20 cellular contexts compared by ENCODE assay signal in the genomic region with DNA sequence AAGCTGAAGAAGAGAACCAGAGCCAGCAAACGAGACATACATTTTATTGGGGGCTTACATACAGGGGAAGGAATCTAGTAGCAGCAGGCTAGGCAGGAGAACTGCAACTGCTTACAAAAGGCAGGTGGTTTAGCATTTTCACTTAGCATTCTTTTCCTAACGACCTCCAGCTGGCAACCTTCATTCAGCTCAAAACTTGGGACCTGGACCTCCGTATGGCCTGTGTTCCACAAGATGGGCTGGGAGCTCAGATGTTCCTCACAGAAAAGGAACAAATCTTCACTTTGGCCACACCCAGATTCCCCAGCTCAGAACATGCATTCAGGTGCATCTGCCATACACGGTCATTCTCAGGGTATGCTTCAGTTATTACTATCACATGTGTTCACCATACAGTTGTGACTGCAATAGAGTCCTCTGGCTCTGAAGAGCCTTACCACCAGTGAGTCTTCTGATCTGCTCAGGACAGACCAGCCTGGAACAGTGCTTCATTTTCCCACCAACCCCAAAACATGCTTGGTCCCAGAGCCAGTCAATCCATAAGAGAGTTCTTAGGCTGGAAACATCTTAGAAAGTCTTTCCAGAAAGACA. TPM values are rescaled to one million over a fixed set of nuclear protein-coding genes. Genes with fewer than 3 reads are reported as not detected.
DNase-seq lines count a peak whose midpoint lies in the region; ATAC-seq and TF ChIP-seq lines count a peak whose summit lies in the region.
"Had no signal": no experiment of that assay in that cellular context is flagged by ENCODE, and none has a peak within 500 bp of the region (broad histone marks: within the 10 kb centered on the region; RNA-seq: fewer than 3 reads in every experiment).

No MANE protein-coding gene starts in this region.

- ATAC-seq in GM19023 (IDR thresholded peaks at IDR 0.05; ENCODE audit: unreplicated experiment): peak; percentile 42
- peak; percentile 57 for ATAC-seq in HG02870 (IDR thresholded peaks at IDR 0.05; ENCODE audit: unreplicated experiment)
- no peak for ATAC-seq in Right ventricle myocardium inferior
- ATAC-seq: left colon, right cardiac atrium had no signal

- H3K27ac ChIP-seq in OCI-LY7 (ENCODE audit: low read depth, low read length, poor library complexity, severe bottlenecking) (no peak overlapping the region), vagina (no peak overlapping the region)
- H3K27ac ChIP-seq: Peyer's patch had no signal

- peak overlapping the region; percentile 2; the same call in 1 of the 2 replicates for H2AFZ ChIP-seq in OCI-LY7 (ENCODE audit: low read length)

- no peaks in the 10 kb centered on the region for H3K79me2 ChIP-seq in OCI-LY7 (ENCODE audit: insufficient read depth, low read depth, low read length)

- peaks cover 8% of the 10 kb centered on the region for H3K4me1 ChIP-seq in OCI-LY7 (ENCODE audit: insufficient read depth, low read length, poor library complexity, severe bottlenecking)
- H3K4me1 ChIP-seq in vagina: no peaks in the 10 kb centered on the region
- H3K4me1 ChIP-seq: Peyer's patch had no signal

- POLR2A ChIA-PET in OCI-LY7 (lab: Charles Lee): interaction anchor here (0.6 to 1.0 kb wide), 5 partner anchors 25 to 50 kb away, joined by 3 to 7 read pairs (median 4); no protein-coding TSS in a partner anchor

- intact Hi-C loops in OCI-LY7 (cut with micrococcal nuclease; ENCODE audit: unreplicated experiment): no loop called here
- intact Hi-C loops in vagina (cut with DNase I): no loop called here
- intact Hi-C loops in Right ventricle myocardium inferior (cut with DNase I): no loop called here

- H3K9me3 ChIP-seq in OCI-LY7 (ENCODE audit: low read length) (no peaks in the 10 kb centered on the region), vagina (no peaks in the 10 kb centered on the region)
- H3K9me3 ChIP-seq: Peyer's patch had no signal

- no peak for TF ChIP-seq CTCF in GM12865 (IDR thresholded peaks at IDR 0.05; ENCODE audit: insufficient read depth, low read depth, low read length, missing control alignments)
- no peak for TF ChIP-seq CTCF in OCI-LY7 (conservative IDR thresholded peaks at IDR 0.05; ENCODE audit: low read length)
- no peak for TF ChIP-seq CTCF in vagina (IDR thresholded peaks at IDR 0.05)

- H3K9me2 ChIP-seq in OCI-LY7 (ENCODE audit: insufficient read depth, low read length): no peaks in the 10 kb centered on the region

- H3K4me2 ChIP-seq in OCI-LY7 (ENCODE audit: low read length): peak overlapping the region; percentile 10; the same call in 1 of the 2 replicates

- no peak for TF ChIP-seq POLR2A in vagina (IDR thresholded peaks at IDR 0.05)

- H3K27me3 ChIP-seq in vagina: no peaks in the 10 kb centered on the region
- H3K27me3 ChIP-seq: Peyer's patch had no signal

- CTCF ChIA-PET in OCI-LY7 (lab: Charles Lee; ENCODE audit: unreplicated experiment): no interaction called here

- no TSS peak for BruUV-seq in OCI-LY7 (replicated peaks; lab: Mats Ljungman, UMichigan)

- no peaks in the 10 kb centered on the region for H3K36me3 ChIP-seq in OCI-LY7 (ENCODE audit: insufficient read depth, low read length)
- no peaks in the 10 kb centered on the region for H3K36me3 ChIP-seq in vagina
- H3K36me3 ChIP-seq: Peyer's patch had no signal

- H4K20me1 ChIP-seq in OCI-LY7 (ENCODE audit: insufficient read depth, low read length): no peaks in the 10 kb centered on the region

- peak; percentile 31 for DNase-seq in GM12865 (ENCODE audit: low read depth)
- peak; percentile 8 for DNase-seq in OCI-LY7 (ENCODE audit: low spot score)
- no peak for DNase-seq in COLO829 (ENCODE audit: low spot score)
- DNase-seq in vagina (ENCODE audit: extremely low spot score in 2 of 2): no peak
- no peak for DNase-seq in Right ventricle myocardium inferior (ENCODE audit: missing footprints)
- DNase-seq in NCI-H2107 (lab: John Stamatoyannopoulos, UW): no peak
- DNase-seq: ACHN; activated CD4-positive, alpha-beta T cell treated with anti-CD3 and anti-CD28 coated beads, Interleukin-2, amount 50 U/mL, for 1 hour; activated T-cell treated with anti-CD3 and anti-CD28 coated beads, Interleukin-2, amount 50 U/mL, for 24 hours; CD4-positive, CD25-positive, alpha-beta regulatory T cell; DMS79 treated with DMSO at 0.1 percent for 48 hours; foreskin fibroblast; Kasumi-1; left colon; NCI-H2171; NCI-H774; Peyer's patch; right cardiac atrium had no signal

- H3K4me3 ChIP-seq in GM12865 (ENCODE audit: low read depth, low read length): no peak overlapping the region
- no peak overlapping the region for H3K4me3 ChIP-seq in OCI-LY7 (ENCODE audit: low read depth, low read length, poor library complexity, severe bottlenecking)
- no peak overlapping the region for H3K4me3 ChIP-seq in vagina
- H3K4me3 ChIP-seq: Peyer's patch had no signal

RNA-seq across cellular contexts. Expression of gene AP1AR, which starts 29.6 kb away (rescaled TPM):
- total RNA-seq in OCI-LY7 (2014; rRNA removed; shearing (Covaris generic)): 18.2 and 24.9 TPM in 2 replicates
- total RNA-seq in OCI-LY7 (2022) (39.2 and 44.5 TPM in 2 replicates), vagina (28.2 TPM), Right ventricle myocardium inferior (9.4 TPM)

RNA-seq across cellular contexts. Expression of gene FAM241A, which starts 56.8 kb away (rescaled TPM):
- 2.1 and 2.5 TPM in 2 replicates for total RNA-seq in OCI-LY7 (2014; rRNA removed; shearing (Covaris generic))
- total RNA-seq in OCI-LY7 (2022): 9.5 and 10.5 TPM in 2 replicates
- total RNA-seq in vagina: 3.4 TPM
- 8.8 TPM for total RNA-seq in Right ventricle myocardium inferior

Comparison
In these comparisons a context has a peak if more than half of its experiments do, and no peak if none do; other contexts are left out.
1. DNase-seq: peak in GM12865 (single experiment) and OCI-LY7 (single experiment); none in COLO829 (single experiment), vagina (0 of 2), Right ventricle myocardium inferior (single experiment) and NCI-H2107 (single experiment).